Comparison of ENCODE assay signal across 1 cellular context in genomic region chr10:119896061-119896655, GRCh38.
A peak's percentile ranks its signal among the peaks of the same experiment; 100 is the strongest.
TF ChIP-seq lines count a peak whose summit lies in the region.

No MANE protein-coding gene starts in this region.

TF ChIP-seq in HepG2, 621 proteins besides CTCF, POLR2A, EP300 and RAD21 (continued from another document and continues in another):
- no peak for TF ChIP-seq LRRFIP1 (CRISPR knock-in tag; conservative IDR thresholded peaks at IDR 0.05)
- 0 out of 2 replicates have a peak, but pooled peaks have one; percentile 56 for TF ChIP-seq ZNF503 (CRISPR knock-in tag; IDR thresholded peaks at IDR 0.05)
- TF ChIP-seq PATZ1 (CRISPR knock-in tag; IDR thresholded peaks at IDR 0.05): 0 out of 2 replicates have a peak, but pooled peaks have one; percentile 21
- TF ChIP-seq ZNF24 (IDR thresholded peaks at IDR 0.05): 0 out of 2 replicates have a peak, but pooled peaks have one; percentile 24
- TF ChIP-seq BCL6 (CRISPR knock-in tag; IDR thresholded peaks at IDR 0.05): peak; percentile 19; the same call in 1 of the 2 replicates
- TF ChIP-seq CREB1 (IDR thresholded peaks at IDR 0.05): no peak
- TF ChIP-seq CREB1 (CRISPR knock-in tag; IDR thresholded peaks at IDR 0.05): peak; percentile 74
- peak; percentile 71; the same call in 1 of the 2 replicates for TF ChIP-seq FOXA3 (CRISPR knock-in tag; IDR thresholded peaks at IDR 0.05)
- TF ChIP-seq RERE (CRISPR knock-in tag; IDR thresholded peaks at IDR 0.05; ENCODE audit: low read depth): peak; percentile 75
- peak; percentile 17; the same call in 1 of the 2 replicates for TF ChIP-seq SALL1 (CRISPR knock-in tag; IDR thresholded peaks at IDR 0.05)
- peak; percentile 56; the same call in 1 of the 2 replicates for TF ChIP-seq YEATS4 (CRISPR knock-in tag; IDR thresholded peaks at IDR 0.05; ENCODE audit: borderline replicate concordance)
- TF ChIP-seq KLF6 (CRISPR knock-in tag; IDR thresholded peaks at IDR 0.05): no peak
- no peak for TF ChIP-seq ZSCAN31 (CRISPR knock-in tag; IDR thresholded peaks at IDR 0.05; ENCODE audit: low read depth)
- 0 out of 2 replicates have a peak, but pooled peaks have one; percentile 39 for TF ChIP-seq SIX4 (CRISPR knock-in tag; IDR thresholded peaks at IDR 0.05)
- no peak for TF ChIP-seq ZFP62 (CRISPR knock-in tag; IDR thresholded peaks at IDR 0.05)
- TF ChIP-seq THRA (CRISPR knock-in tag; IDR thresholded peaks at IDR 0.05; ENCODE audit: borderline replicate concordance): 0 out of 2 replicates have a peak, but pooled peaks have one; percentile 33
- TF ChIP-seq MXD1 (CRISPR knock-in tag; IDR thresholded peaks at IDR 0.05): no peak
- TF ChIP-seq NR2F2 (IDR thresholded peaks at IDR 0.05; ENCODE audit: borderline replicate concordance, low read depth): no peak
- 0 out of 2 replicates have a peak, but pooled peaks have one; percentile 26 for TF ChIP-seq ZBTB43 (CRISPR knock-in tag; conservative IDR thresholded peaks at IDR 0.05)
- peak; percentile 37; the same call in 1 of the 2 replicates for TF ChIP-seq ZNF614 (CRISPR knock-in tag; IDR thresholded peaks at IDR 0.05; ENCODE audit: borderline replicate concordance)
- peak; percentile 38; the same call in 1 of the 2 replicates for TF ChIP-seq MAX (IDR thresholded peaks at IDR 0.05)
- TF ChIP-seq SIN3A (IDR thresholded peaks at IDR 0.05; ENCODE audit: borderline replicate concordance, low read depth, low read length): 0 out of 2 replicates have a peak, but pooled peaks have one; percentile 30
- no peak for TF ChIP-seq MYNN (CRISPR knock-in tag; IDR thresholded peaks at IDR 0.05; ENCODE audit: low read depth)
- 0 out of 2 replicates have a peak, but pooled peaks have one; percentile 27 for TF ChIP-seq ZFP90 (CRISPR knock-in tag; IDR thresholded peaks at IDR 0.05; ENCODE audit: borderline replicate concordance)
- peak; percentile 51 for TF ChIP-seq CREM (IDR thresholded peaks at IDR 0.05)
- no peak for TF ChIP-seq CREM (CRISPR knock-in tag; IDR thresholded peaks at IDR 0.05)
- peak; percentile 30; the same call in 1 of the 2 replicates for TF ChIP-seq ARID3A (IDR thresholded peaks at IDR 0.05; ENCODE audit: low read depth, low read length)
- TF ChIP-seq ZNF292 (CRISPR knock-in tag; IDR thresholded peaks at IDR 0.05; ENCODE audit: borderline replicate concordance, low read depth): 0 out of 2 replicates have a peak, but pooled peaks have one; percentile 35
- peak; percentile 57 for TF ChIP-seq HNF4A (CRISPR knock-in tag; IDR thresholded peaks at IDR 0.05)
- TF ChIP-seq CCDC6 (CRISPR knock-in tag; IDR thresholded peaks at IDR 0.05): 0 out of 2 replicates have a peak, but pooled peaks have one; percentile 39
- no peak for TF ChIP-seq ZNF704 (CRISPR knock-in tag; IDR thresholded peaks at IDR 0.05; ENCODE audit: borderline replicate concordance)
- peak; percentile 87 for TF ChIP-seq FOXP4 (CRISPR knock-in tag; IDR thresholded peaks at IDR 0.05)
- TF ChIP-seq THAP11 (CRISPR knock-in tag; IDR thresholded peaks at IDR 0.05): peak; percentile 16; the same call in 1 of the 2 replicates
- TF ChIP-seq MIXL1 (CRISPR knock-in tag; IDR thresholded peaks at IDR 0.05): peak; percentile 35; the same call in 1 of the 2 replicates
